ENCODE assay signal across 1 cellular context in the genomic region with DNA sequence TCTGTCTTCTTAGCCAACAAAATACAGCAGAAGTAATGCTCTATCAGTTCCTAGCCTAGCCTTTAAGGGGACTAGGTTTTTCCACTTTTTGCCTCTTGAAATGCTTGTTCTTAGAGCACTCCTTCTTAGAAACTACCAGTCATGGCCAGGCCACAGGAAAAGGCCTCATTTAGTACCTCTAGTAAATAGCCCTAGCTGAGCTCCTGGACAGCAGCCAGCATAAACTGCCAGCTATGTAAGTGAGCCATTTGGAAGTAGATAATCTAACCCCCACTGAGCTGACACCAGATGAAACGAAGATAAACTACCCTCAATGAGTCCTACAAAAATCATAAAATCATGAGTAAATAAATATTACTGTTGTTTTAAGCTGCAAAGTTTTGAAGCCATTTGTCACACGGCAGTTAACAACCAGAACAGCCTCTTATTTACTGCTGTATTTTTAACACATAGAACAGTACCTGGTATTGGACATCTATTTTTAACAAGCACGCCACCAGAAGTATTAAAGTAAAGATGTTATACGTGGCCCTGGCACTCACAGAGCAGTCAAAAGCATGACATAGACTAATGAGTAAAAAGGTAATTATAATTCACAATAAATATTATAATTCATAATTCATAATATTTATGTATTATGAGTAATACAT.
A peak's percentile ranks its signal among the peaks of the same experiment; 100 is the strongest.
TF ChIP-seq lines count a peak whose summit lies in the region.

No MANE protein-coding gene starts in this region.

TF ChIP-seq in HEK293, 187 proteins besides CTCF, POLR2A, EP300 and RAD21 (continued from another document and continues in another):
- TF ChIP-seq, protein P1, sequence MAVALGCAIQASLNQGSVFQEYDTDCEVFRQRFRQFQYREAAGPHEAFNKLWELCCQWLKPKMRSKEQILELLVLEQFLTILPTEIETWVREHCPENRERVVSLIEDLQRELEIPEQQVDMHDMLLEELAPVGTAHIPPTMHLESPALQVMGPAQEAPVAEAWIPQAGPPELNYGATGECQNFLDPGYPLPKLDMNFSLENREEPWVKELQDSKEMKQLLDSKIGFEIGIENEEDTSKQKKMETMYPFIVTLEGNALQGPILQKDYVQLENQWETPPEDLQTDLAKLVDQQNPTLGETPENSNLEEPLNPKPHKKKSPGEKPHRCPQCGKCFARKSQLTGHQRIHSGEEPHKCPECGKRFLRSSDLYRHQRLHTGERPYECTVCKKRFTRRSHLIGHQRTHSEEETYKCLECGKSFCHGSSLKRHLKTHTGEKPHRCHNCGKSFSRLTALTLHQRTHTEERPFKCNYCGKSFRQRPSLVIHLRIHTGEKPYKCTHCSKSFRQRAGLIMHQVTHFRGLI (tag by site-specific recombination; IDR thresholded peaks at IDR 0.05): peak; percentile 76; the same call in 1 of the 2 replicates
- TF ChIP-seq ZNF830 (tag by site-specific recombination; IDR thresholded peaks at IDR 0.05; ENCODE audit: low read depth) (no peak), ZNF140 (tag by site-specific recombination; IDR thresholded peaks at IDR 0.05) (no peak), ZNF174 (tag by site-specific recombination; IDR thresholded peaks at IDR 0.05) (peak; percentile 90; the same call in 1 of the 2 replicates), ZNF416 (tag by site-specific recombination; IDR thresholded peaks at IDR 0.05) (no peak), ZNF707 (tag by site-specific recombination; IDR thresholded peaks at IDR 0.05) (no peak), TRIM28 (IDR thresholded peaks at IDR 0.05; ENCODE audit: borderline replicate concordance, low read length) (peak; percentile 96; the same call in 1 of the 2 replicates), SCRT1 (tag by site-specific recombination; IDR thresholded peaks at IDR 0.05; ENCODE audit: borderline replicate concordance) (peak; percentile 88), ZNF792 (tag by site-specific recombination; IDR thresholded peaks at IDR 0.05) (peak; percentile 36; the same call in 1 of the 2 replicates), WT1 (tag by site-specific recombination; IDR thresholded peaks at IDR 0.05) (peak; percentile 98), ZBTB17 (tag by site-specific recombination; IDR thresholded peaks at IDR 0.05) (peak; percentile 82), MZF1 (tag by site-specific recombination; IDR thresholded peaks at IDR 0.05; ENCODE audit: borderline replicate concordance) (peak; percentile 86; the same call in 1 of the 2 replicates), OSR2 (tag by site-specific recombination; IDR thresholded peaks at IDR 0.05) (peak; percentile 100), ZNF19 (tag by site-specific recombination; IDR thresholded peaks at IDR 0.05; ENCODE audit: low read depth) (peak; percentile 88; the same call in 1 of the 2 replicates), ZBTB21 (tag by site-specific recombination; IDR thresholded peaks at IDR 0.05) (peak; percentile 86), ZNF473 (tag by site-specific recombination; IDR thresholded peaks at IDR 0.05) (no peak), ZSCAN16 (tag by site-specific recombination; IDR thresholded peaks at IDR 0.05) (peak; percentile 62; the same call in 1 of the 2 replicates), ZNF354C (tag by site-specific recombination; IDR thresholded peaks at IDR 0.05; ENCODE audit: borderline replicate concordance, low read depth) (no peak), ZIC2 (tag by site-specific recombination; IDR thresholded peaks at IDR 0.05) (peak; percentile 94), KLF10 (tag by site-specific recombination; IDR thresholded peaks at IDR 0.05) (peak; percentile 92), ZNF311 (tag by site-specific recombination; IDR thresholded peaks at IDR 0.05; ENCODE audit: borderline replicate concordance) (no peak), ZSCAN30 (tag by site-specific recombination; IDR thresholded peaks at IDR 0.05) (peak; percentile 99), ZFHX2 (tag by site-specific recombination; conservative IDR thresholded peaks at IDR 0.05) (no peak), ZNF155 (tag by site-specific recombination; IDR thresholded peaks at IDR 0.05) (no peak), ZNF664 (tag by site-specific recombination; IDR thresholded peaks at IDR 0.05) (no peak; the same call in 1 of the 2 replicates), ZNF585B (tag by site-specific recombination; IDR thresholded peaks at IDR 0.05) (peak; percentile 28; the same call in 1 of the 2 replicates), ZNF48 (tag by site-specific recombination; IDR thresholded peaks at IDR 0.05) (no peak), OVOL3 (tag by site-specific recombination; IDR thresholded peaks at IDR 0.05) (peak; percentile 97), ZNF366 (tag by site-specific recombination; conservative IDR thresholded peaks at IDR 0.05) (peak; percentile 96), ZFP3 (tag by site-specific recombination; IDR thresholded peaks at IDR 0.05; ENCODE audit: low read depth) (peak; percentile 41; the same call in 1 of the 2 replicates), ZXDB (tag by site-specific recombination; IDR thresholded peaks at IDR 0.05) (peak; percentile 98), ZNF658 (tag by site-specific recombination; IDR thresholded peaks at IDR 0.05) (no peak), ZNF76 (tag by site-specific recombination; IDR thresholded peaks at IDR 0.05; ENCODE audit: borderline replicate concordance, low read depth) (peak; percentile 59; the same call in 1 of the 2 replicates), SETDB1 (IDR thresholded peaks at IDR 0.05; ENCODE audit: insufficient read length, low read length) (peak; percentile 95), ZNF184 (tag by site-specific recombination; IDR thresholded peaks at IDR 0.05) (peak; percentile 93), ZNF221 (tag by site-specific recombination; IDR thresholded peaks at IDR 0.05; ENCODE audit: borderline replicate concordance) (peak; percentile 45; the same call in 1 of the 2 replicates), ZNF626 (tag by site-specific recombination; IDR thresholded peaks at IDR 0.05) (peak; percentile 91), SP7 (tag by site-specific recombination; IDR thresholded peaks at IDR 0.05) (peak; percentile 95), KLF7 (tag by site-specific recombination; IDR thresholded peaks at IDR 0.05; ENCODE audit: borderline replicate concordance) (peak; percentile 82), KLF16 (tag by site-specific recombination; IDR thresholded peaks at IDR 0.05) (peak; percentile 51; the same call in 1 of the 2 replicates), SCRT2 (tag by site-specific recombination; IDR thresholded peaks at IDR 0.05) (0 out of 2 replicates have a peak, but pooled peaks have one; percentile 51)
- TF ChIP-seq, protein P2, sequence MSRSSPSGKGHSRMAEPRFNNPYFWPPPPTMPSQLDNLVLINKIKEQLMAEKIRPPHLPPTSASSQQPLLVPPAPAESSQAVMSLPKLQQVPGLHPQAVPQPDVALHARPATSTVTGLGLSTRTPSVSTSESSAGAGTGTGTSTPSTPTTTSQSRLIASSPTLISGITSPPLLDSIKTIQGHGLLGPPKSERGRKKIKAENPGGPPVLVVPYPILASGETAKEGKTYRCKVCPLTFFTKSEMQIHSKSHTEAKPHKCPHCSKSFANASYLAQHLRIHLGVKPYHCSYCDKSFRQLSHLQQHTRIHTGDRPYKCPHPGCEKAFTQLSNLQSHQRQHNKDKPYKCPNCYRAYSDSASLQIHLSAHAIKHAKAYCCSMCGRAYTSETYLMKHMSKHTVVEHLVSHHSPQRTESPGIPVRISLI (tag by site-specific recombination; IDR thresholded peaks at IDR 0.05): no peak
- TF ChIP-seq, protein P3, sequence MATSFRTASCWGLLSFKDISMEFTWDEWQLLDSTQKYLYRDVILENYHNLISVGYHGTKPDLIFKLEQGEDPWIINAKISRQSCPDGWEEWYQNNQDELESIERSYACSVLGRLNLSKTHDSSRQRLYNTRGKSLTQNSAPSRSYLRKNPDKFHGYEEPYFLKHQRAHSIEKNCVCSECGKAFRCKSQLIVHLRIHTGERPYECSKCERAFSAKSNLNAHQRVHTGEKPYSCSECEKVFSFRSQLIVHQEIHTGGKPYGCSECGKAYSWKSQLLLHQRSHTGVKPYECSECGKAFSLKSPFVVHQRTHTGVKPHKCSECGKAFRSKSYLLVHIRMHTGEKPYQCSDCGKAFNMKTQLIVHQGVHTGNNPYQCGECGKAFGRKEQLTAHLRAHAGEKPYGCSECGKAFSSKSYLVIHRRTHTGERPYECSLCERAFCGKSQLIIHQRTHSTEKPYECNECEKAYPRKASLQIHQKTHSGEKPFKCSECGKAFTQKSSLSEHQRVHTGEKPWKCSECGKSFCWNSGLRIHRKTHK (tag by site-specific recombination; IDR thresholded peaks at IDR 0.05): no peak
- TF ChIP-seq, protein P4, sequence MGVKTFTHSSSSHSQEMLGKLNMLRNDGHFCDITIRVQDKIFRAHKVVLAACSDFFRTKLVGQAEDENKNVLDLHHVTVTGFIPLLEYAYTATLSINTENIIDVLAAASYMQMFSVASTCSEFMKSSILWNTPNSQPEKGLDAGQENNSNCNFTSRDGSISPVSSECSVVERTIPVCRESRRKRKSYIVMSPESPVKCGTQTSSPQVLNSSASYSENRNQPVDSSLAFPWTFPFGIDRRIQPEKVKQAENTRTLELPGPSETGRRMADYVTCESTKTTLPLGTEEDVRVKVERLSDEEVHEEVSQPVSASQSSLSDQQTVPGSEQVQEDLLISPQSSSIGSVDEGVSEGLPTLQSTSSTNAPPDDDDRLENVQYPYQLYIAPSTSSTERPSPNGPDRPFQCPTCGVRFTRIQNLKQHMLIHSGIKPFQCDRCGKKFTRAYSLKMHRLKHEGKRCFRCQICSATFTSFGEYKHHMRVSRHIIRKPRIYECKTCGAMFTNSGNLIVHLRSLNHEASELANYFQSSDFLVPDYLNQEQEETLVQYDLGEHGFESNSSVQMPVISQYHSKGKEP (tag by site-specific recombination; IDR thresholded peaks at IDR 0.05): peak; percentile 97
- TF ChIP-seq, protein P5, sequence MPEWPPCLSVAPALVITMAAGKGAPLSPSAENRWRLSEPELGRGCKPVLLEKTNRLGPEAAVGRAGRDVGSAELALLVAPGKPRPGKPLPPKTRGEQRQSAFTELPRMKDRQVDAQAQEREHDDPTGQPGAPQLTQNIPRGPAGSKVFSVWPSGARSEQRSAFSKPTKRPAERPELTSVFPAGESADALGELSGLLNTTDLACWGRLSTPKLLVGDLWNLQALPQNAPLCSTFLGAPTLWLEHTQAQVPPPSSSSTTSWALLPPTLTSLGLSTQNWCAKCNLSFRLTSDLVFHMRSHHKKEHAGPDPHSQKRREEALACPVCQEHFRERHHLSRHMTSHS (tag by site-specific recombination; IDR thresholded peaks at IDR 0.05): peak; percentile 99
- TF ChIP-seq, protein P6, sequence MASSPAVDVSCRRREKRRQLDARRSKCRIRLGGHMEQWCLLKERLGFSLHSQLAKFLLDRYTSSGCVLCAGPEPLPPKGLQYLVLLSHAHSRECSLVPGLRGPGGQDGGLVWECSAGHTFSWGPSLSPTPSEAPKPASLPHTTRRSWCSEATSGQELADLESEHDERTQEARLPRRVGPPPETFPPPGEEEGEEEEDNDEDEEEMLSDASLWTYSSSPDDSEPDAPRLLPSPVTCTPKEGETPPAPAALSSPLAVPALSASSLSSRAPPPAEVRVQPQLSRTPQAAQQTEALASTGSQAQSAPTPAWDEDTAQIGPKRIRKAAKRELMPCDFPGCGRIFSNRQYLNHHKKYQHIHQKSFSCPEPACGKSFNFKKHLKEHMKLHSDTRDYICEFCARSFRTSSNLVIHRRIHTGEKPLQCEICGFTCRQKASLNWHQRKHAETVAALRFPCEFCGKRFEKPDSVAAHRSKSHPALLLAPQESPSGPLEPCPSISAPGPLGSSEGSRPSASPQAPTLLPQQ (tag by site-specific recombination; IDR thresholded peaks at IDR 0.05): peak; percentile 92
- TF ChIP-seq, protein P7, sequence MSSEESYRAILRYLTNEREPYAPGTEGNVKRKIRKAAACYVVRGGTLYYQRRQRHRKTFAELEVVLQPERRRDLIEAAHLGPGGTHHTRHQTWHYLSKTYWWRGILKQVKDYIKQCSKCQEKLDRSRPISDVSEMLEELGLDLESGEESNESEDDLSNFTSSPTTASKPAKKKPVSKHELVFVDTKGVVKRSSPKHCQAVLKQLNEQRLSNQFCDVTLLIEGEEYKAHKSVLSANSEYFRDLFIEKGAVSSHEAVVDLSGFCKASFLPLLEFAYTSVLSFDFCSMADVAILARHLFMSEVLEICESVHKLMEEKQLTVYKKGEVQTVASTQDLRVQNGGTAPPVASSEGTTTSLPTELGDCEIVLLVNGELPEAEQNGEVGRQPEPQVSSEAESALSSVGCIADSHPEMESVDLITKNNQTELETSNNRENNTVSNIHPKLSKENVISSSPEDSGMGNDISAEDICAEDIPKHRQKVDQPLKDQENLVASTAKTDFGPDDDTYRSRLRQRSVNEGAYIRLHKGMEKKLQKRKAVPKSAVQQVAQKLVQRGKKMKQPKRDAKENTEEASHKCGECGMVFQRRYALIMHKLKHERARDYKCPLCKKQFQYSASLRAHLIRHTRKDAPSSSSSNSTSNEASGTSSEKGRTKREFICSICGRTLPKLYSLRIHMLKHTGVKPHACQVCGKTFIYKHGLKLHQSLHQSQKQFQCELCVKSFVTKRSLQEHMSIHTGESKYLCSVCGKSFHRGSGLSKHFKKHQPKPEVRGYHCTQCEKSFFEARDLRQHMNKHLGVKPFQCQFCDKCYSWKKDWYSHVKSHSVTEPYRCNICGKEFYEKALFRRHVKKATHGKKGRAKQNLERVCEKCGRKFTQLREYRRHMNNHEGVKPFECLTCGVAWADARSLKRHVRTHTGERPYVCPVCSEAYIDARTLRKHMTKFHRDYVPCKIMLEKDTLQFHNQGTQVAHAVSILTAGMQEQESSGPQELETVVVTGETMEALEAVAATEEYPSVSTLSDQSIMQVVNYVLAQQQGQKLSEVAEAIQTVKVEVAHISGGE (tag by site-specific recombination; conservative IDR thresholded peaks at IDR 0.05; ENCODE audit: low read depth): 0 out of 2 replicates have a peak, but pooled peaks have one; percentile 12
- TF ChIP-seq, protein P8, sequence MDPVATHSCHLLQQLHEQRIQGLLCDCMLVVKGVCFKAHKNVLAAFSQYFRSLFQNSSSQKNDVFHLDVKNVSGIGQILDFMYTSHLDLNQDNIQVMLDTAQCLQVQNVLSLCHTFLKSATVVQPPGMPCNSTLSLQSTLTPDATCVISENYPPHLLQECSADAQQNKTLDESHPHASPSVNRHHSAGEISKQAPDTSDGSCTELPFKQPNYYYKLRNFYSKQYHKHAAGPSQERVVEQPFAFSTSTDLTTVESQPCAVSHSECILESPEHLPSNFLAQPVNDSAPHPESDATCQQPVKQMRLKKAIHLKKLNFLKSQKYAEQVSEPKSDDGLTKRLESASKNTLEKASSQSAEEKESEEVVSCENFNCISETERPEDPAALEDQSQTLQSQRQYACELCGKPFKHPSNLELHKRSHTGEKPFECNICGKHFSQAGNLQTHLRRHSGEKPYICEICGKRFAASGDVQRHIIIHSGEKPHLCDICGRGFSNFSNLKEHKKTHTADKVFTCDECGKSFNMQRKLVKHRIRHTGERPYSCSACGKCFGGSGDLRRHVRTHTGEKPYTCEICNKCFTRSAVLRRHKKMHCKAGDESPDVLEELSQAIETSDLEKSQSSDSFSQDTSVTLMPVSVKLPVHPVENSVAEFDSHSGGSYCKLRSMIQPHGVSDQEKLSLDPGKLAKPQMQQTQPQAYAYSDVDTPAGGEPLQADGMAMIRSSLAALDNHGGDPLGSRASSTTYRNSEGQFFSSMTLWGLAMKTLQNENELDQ (tag by site-specific recombination; IDR thresholded peaks at IDR 0.05; ENCODE audit: low read depth): 0 out of 2 replicates have a peak, but pooled peaks have one; percentile 73
